Comparison of ENCODE assay signal across 19 cellular contexts in the genomic region with DNA sequence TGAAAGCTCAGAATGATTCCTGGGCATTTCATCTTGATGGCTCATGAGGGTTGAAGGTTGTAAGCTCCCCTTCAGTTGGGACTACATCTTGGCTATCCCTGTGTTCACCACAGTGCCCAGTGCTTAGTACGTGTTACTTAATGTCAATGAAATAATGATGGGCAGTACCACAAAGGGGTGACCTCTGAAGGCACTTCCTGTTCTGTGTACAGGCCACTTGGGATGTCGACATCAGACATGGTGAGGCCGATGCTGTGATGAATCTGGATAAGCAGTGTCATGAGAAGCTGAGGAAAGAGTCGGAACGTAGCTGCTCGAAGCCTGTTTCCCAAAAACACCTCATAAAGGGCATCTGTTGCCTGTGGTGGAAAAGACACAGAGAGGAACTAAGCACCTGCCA.
"Had no signal": no experiment of that assay in that cellular context is flagged by ENCODE, and none has a peak within 500 bp of the region (broad histone marks: within the 10 kb centered on the region; RNA-seq: fewer than 3 reads in every experiment).

No MANE protein-coding gene starts in this region.

- H3K4me3 ChIP-seq: gastroesophageal sphincter, neural progenitor cell, thyroid gland had no signal

- H3K4me3 Mint-ChIP-seq: activated T-cell treated with anti-CD3 and anti-CD28 coated beads, Interleukin-2, amount 50 U/mL, for 24 hours; brain; central memory CD8-positive, alpha-beta T cell; dendritic cell treated with granulocyte-macrophage colony-stimulating factor and Interleukin-4, amounts not matched to agents 40 ng/mL and 50 ng/mL, for 4 days; effector memory CD8-positive, alpha-beta T cell; neural progenitor cell; T-helper 17 cell had no signal

- H3K79me2 ChIP-seq: parathyroid adenoma had no signal

- H3K36me3 Mint-ChIP-seq: activated naive CD4-positive, alpha-beta T cell treated with anti-CD3 and anti-CD28 coated beads, Interleukin-2, amount 50 U/mL, for 72 hours had no signal

- ATAC-seq: activated naive CD4-positive, alpha-beta T cell treated with anti-CD3 and anti-CD28 coated beads, Interleukin-2, amount 50 U/mL, for 72 hours; effector memory CD8-positive, alpha-beta T cell; gastroesophageal sphincter; left ventricle myocardium superior; T-helper 17 cell had no signal

- H3K36me3 ChIP-seq: neural progenitor cell, thyroid gland had no signal

- H3K4me1 ChIP-seq: gastroesophageal sphincter, neural progenitor cell, parathyroid adenoma had no signal

- H3K27me3 Mint-ChIP-seq: activated T-cell treated with anti-CD3 and anti-CD28 coated beads, Interleukin-2, amount 50 U/mL, for 24 hours; brain; central memory CD8-positive, alpha-beta T cell; dendritic cell treated with granulocyte-macrophage colony-stimulating factor and Interleukin-4, amounts not matched to agents 40 ng/mL and 50 ng/mL, for 4 days; effector memory CD8-positive, alpha-beta T cell; T-helper 17 cell had no signal

- H3K9me3 ChIP-seq: gastroesophageal sphincter, thyroid gland had no signal

- DNase-seq: activated CD4-positive, alpha-beta T cell treated with anti-CD3 and anti-CD28 coated beads, Interleukin-2, amount 50 U/mL, for 4 hours; activated effector memory CD4-positive, alpha-beta T cell treated with anti-CD3 and anti-CD28 coated beads, Interleukin-2, amount 50 U/mL, for 16 hours; activated T-cell treated with anti-CD3 and anti-CD28 coated beads, Interleukin-2, amount 50 U/mL, for 24 hours; amygdala; effector memory CD8-positive, alpha-beta T cell; kidney; left ventricle myocardium superior; retina; small intestine; T-helper 17 cell; thyroid gland had no signal

- H3K27ac ChIP-seq: epithelial cell of prostate, gastroesophageal sphincter, neural progenitor cell, parathyroid adenoma, thyroid gland had no signal

- H3K9me3 Mint-ChIP-seq: activated naive CD4-positive, alpha-beta T cell treated with anti-CD3 and anti-CD28 coated beads, Interleukin-2, amount 50 U/mL, for 72 hours; activated T-cell treated with anti-CD3 and anti-CD28 coated beads, Interleukin-2, amount 50 U/mL, for 24 hours; central memory CD8-positive, alpha-beta T cell; dendritic cell treated with granulocyte-macrophage colony-stimulating factor and Interleukin-4, amounts not matched to agents 40 ng/mL and 50 ng/mL, for 4 days; effector memory CD8-positive, alpha-beta T cell had no signal

- H3K4me2 ChIP-seq: neural progenitor cell had no signal

- H3K27me3 ChIP-seq: gastroesophageal sphincter, neural progenitor cell, thyroid gland had no signal

- FAIRE-seq: kidney, small intestine had no signal

- H2AFZ ChIP-seq: neural progenitor cell, parathyroid adenoma had no signal

- H3K27ac Mint-ChIP-seq: activated naive CD4-positive, alpha-beta T cell treated with anti-CD3 and anti-CD28 coated beads, Interleukin-2, amount 50 U/mL, for 72 hours; activated T-cell treated with anti-CD3 and anti-CD28 coated beads, Interleukin-2, amount 50 U/mL, for 24 hours; brain; dendritic cell treated with granulocyte-macrophage colony-stimulating factor and Interleukin-4, amounts not matched to agents 40 ng/mL and 50 ng/mL, for 4 days; effector memory CD8-positive, alpha-beta T cell; neural progenitor cell; T-helper 17 cell had no signal

- H3K9ac ChIP-seq: neural progenitor cell, parathyroid adenoma had no signal

- H3K4me1 Mint-ChIP-seq: brain; central memory CD8-positive, alpha-beta T cell; neural progenitor cell; T-helper 17 cell had no signal
